ENCODE assay signal across 11 cellular contexts in the genomic region with DNA sequence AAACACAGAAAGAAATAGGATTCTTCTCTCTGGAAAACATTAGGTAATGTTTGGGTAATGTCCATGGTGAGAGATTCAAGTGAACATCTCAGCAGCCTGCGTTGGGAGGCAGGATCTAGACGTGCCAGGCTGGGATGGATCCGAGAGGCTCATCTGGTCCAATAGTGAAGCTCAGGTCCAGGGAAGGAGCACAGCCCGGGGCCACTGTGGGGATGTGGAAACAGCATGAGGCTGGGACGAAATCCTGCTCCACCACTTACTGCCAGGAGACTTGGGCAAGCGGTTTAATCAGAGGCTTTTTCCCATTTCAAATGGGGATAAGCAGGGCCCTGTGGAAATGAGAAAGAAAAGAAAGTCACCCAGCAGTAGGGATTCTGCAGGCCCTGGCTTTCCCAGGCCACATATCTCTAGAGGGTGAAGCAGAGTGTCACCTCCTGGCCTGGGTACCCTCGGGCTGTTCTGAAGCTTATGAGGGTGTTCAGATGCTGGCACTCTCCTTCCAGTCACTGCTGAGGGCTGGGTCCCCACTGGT.
DNase-seq lines count a peak whose midpoint lies in the region; ATAC-seq and TF ChIP-seq lines count a peak whose summit lies in the region.
"Had no signal": no experiment of that assay in that cellular context is flagged by ENCODE, and none has a peak within 500 bp of the region (broad histone marks: within the 10 kb centered on the region; RNA-seq: fewer than 3 reads in every experiment).

No MANE protein-coding gene starts in this region.

- peaks cover 28% of the 10 kb centered on the region for H3K4me1 Mint-ChIP-seq in T-helper 17 cell

- TF ChIP-seq POLR2A in esophagus squamous epithelium (IDR thresholded peaks at IDR 0.05), result no peak

- no peak overlapping the region for H3K9ac ChIP-seq in muscle layer of colon (ENCODE audit: low read length)

- H3K27me3 Mint-ChIP-seq in T-helper 17 cell, result no peaks in the 10 kb centered on the region

- H3K4me3 ChIP-seq in esophagus squamous epithelium (no peak overlapping the region), muscle layer of colon (ENCODE audit: low read depth in 1 of 2, low read length in 2 of 2) (peak overlapping the region in 1 of 2 donors; percentile 12), tibial artery (no peak overlapping the region)

- no peak for TF ChIP-seq CTCF in esophagus squamous epithelium (IDR thresholded peaks at IDR 0.05)
- no peak for TF ChIP-seq CTCF in tibial artery (IDR thresholded peaks at IDR 0.05)

- 43 to 54% methylated on average over 4 to 7 of the region's 7 CpGs for WGBS in esophagus squamous epithelium, 2 donors

- H3K36me3 Mint-ChIP-seq in T-helper 17 cell (ENCODE audit: low read depth), result no peaks in the 10 kb centered on the region

- H3K9me3 ChIP-seq in T-helper 17 cell (ENCODE audit: control insufficient read depth, low read length, poor library complexity, severe bottlenecking) (no peaks in the 10 kb centered on the region), esophagus squamous epithelium (no peaks in the 10 kb centered on the region), muscle layer of colon (ENCODE audit: low read length) (no peaks in the 10 kb centered on the region), tibial artery (no peaks in the 10 kb centered on the region)

- H3K36me3 ChIP-seq in esophagus squamous epithelium (no peaks in the 10 kb centered on the region), muscle layer of colon (ENCODE audit: insufficient read depth, low read length) (no peaks in the 10 kb centered on the region), tibial artery (no peaks in the 10 kb centered on the region)

- H3K4me1 ChIP-seq in esophagus squamous epithelium (peaks cover 11 to 54% (median 22%) of the 10 kb centered on the region in 3 donors), muscle layer of colon (ENCODE audit: insufficient read depth, low read length) (peaks cover 16% of the 10 kb centered on the region), tibial artery (peaks cover 7 to 41% (median 30%) of the 10 kb centered on the region in 4 donors)
- H3K4me1 ChIP-seq: foreskin keratinocyte had no signal

- no peak for DNase-seq in T-helper 17 cell
- DNase-seq in esophagus squamous epithelium (lab: John Stamatoyannopoulos, UW), result no peak
- peak; percentile 85 to 88 for DNase-seq in tibial artery
- no peak for DNase-seq in activated CD4-positive, alpha-beta T cell treated with anti-CD3 and anti-CD28 coated beads, Interleukin-2, amount 50 U/mL, for 48 hours
- DNase-seq in DMS 273 (lab: John Stamatoyannopoulos, UW; ENCODE audit: unreplicated experiment), result no peak
- DNase-seq in NCI-H446 treated with DMSO at 0.1 percent for 48 hours (lab: John Stamatoyannopoulos, UW), result no peak
- DNase-seq: foreskin keratinocyte; midbrain; stimulated activated CD4-positive, alpha-beta T cell treated with anti-CD3 and anti-CD28 coated beads, Interleukin-1b, Interleukin-23, amount 100 ng/mL, for 48 hours had no signal

- H3K27ac Mint-ChIP-seq in T-helper 17 cell, result peak overlapping the region; percentile 94

- peak overlapping the region; percentile 20 to 91 (median 80) for H3K27ac ChIP-seq in esophagus squamous epithelium
- peak overlapping the region; percentile 67 for H3K27ac ChIP-seq in muscle layer of colon (ENCODE audit: low read depth, low read length)
- H3K27ac ChIP-seq in tibial artery, result peak overlapping the region; percentile 66 to 69
- H3K27ac ChIP-seq: foreskin keratinocyte had no signal

- H3K4me3 Mint-ChIP-seq in T-helper 17 cell, result peak overlapping the region; percentile 72

- intact Hi-C loops in esophagus squamous epithelium (cut with DNase I), result no loop called here
- intact Hi-C loops in tibial artery (cut with DNase I; ENCODE audit: low total_unique reads), result no loop called here

- no peaks in the 10 kb centered on the region for H3K27me3 ChIP-seq in esophagus squamous epithelium
- H3K27me3 ChIP-seq in muscle layer of colon (ENCODE audit: control insufficient read depth in 1 of 2, insufficient read depth in 2 of 2, low read length in 2 of 2), result no peaks in the 10 kb centered on the region
- H3K27me3 ChIP-seq in tibial artery, result no peaks in the 10 kb centered on the region

- ATAC-seq in T-helper 17 cell, result peak; percentile 51
- no peak for ATAC-seq in GM21390 (IDR thresholded peaks at IDR 0.05; ENCODE audit: unreplicated experiment)

Comparison
In these comparisons a context has a peak if more than half of its experiments do, and no peak if none do; other contexts are left out.
1. DNase-seq: peak in tibial artery (2 of 2); none in T-helper 17 cell (0 of 3), esophagus squamous epithelium (single experiment), activated CD4-positive, alpha-beta T cell treated with anti-CD3 and anti-CD28 coated beads, Interleukin-2, amount 50 U/mL, for 48 hours (0 of 2), DMS 273 (single experiment) and NCI-H446 treated with DMSO at 0.1 percent for 48 hours (single experiment).
2. Peak in every context shown above with its lines, with median percentiles within 50 percentile points of each other: H3K27ac ChIP-seq.